ENCODE assay signal across 8 cellular contexts in genomic region chr18:96767-97131, GRCh38. TPM values are rescaled to one million over a fixed set of nuclear protein-coding genes. Genes with fewer than 3 reads are reported as not detected.
DNase-seq lines count a peak whose midpoint lies in the region; ATAC-seq and TF ChIP-seq lines count a peak whose summit lies in the region.
"Not testable (repeated sequence)": the region's sequence is repeated elsewhere in the genome, so short reads cannot be mapped to it uniquely, and the experiment has no call there.
"Had no signal": no experiment of that assay in that cellular context is flagged by ENCODE, and none has a peak within 500 bp of the region (broad histone marks: within the 10 kb centered on the region; RNA-seq: fewer than 3 reads in every experiment).

No MANE protein-coding gene starts in this region.

- not testable (repeated sequence) for H3K14ac ChIP-seq in H9 (ENCODE audit: insufficient read depth, low read length)

- not testable (repeated sequence) for H2AFZ ChIP-seq in H9 (ENCODE audit: low read length)

- not testable (repeated sequence) for H3K23ac ChIP-seq in H9 (ENCODE audit: insufficient read length, low read depth, low read length)

- H3K23me2 ChIP-seq in H9 (ENCODE audit: insufficient read length, low read depth, low read length, poor library complexity, severe bottlenecking) = not testable (repeated sequence)

- H3K4ac ChIP-seq in H9 (ENCODE audit: low read depth, low read length) = not testable (repeated sequence)

- H3K18ac ChIP-seq in H9 (ENCODE audit: insufficient read length, low read depth, low read length) = not testable (repeated sequence)

- H2BK120ac ChIP-seq in H9 (ENCODE audit: low read depth, low read length, poor library complexity, severe bottlenecking) = not testable (repeated sequence)

- not testable (repeated sequence) for H3K27ac ChIP-seq in H9 (ENCODE audit: insufficient read length, low read depth, low read length)

- H4K5ac ChIP-seq in H9 (ENCODE audit: insufficient read length, low read depth, low read length) = not testable (repeated sequence)

- peaks cover 12% of the 10 kb centered on the region for H3K9me3 ChIP-seq in H9 (ENCODE audit: control insufficient read depth, low read depth, low read length)

- H3K9ac ChIP-seq in H9 (ENCODE audit: extremely low read depth, insufficient read length, low read length) = not testable (repeated sequence)

- not testable (repeated sequence) for H4K8ac ChIP-seq in H9 (replicated peaks; ENCODE audit: insufficient read length, low read depth, low read length)

- H2AK5ac ChIP-seq in H9 (ENCODE audit: insufficient read length, low read length) = not testable (repeated sequence)

- not testable (repeated sequence) for H3K27me3 Mint-ChIP-seq in H9 (ENCODE audit: low read depth); memory B cell; progenitor cell of endocrine pancreas; type B pancreatic cell
- peaks cover 0 to 21% of the 10 kb centered on the region in 2 donors for H3K27me3 Mint-ChIP-seq in effector memory CD8-positive, alpha-beta T cell

- not testable (repeated sequence) for H3K79me2 ChIP-seq in H9 (ENCODE audit: insufficient read depth, low read length)

- not testable (repeated sequence) for H2BK5ac ChIP-seq in H9 (ENCODE audit: insufficient read length, low read length)

- H4K91ac ChIP-seq in H9 (ENCODE audit: insufficient read length, low read depth, low read length) = not testable (repeated sequence)

- H2BK15ac ChIP-seq in H9 (ENCODE audit: low read depth, low read length) = not testable (repeated sequence)

- H3K4me2 ChIP-seq in H9 (ENCODE audit: insufficient read depth, insufficient read length, low read length) = not testable (repeated sequence)

- H3K9me3 Mint-ChIP-seq in H9 (peaks cover 67 to 81% of the 10 kb centered on the region in 2 experiments), progenitor cell of endocrine pancreas (ENCODE audit: low read depth) (peaks cover 27% of the 10 kb centered on the region)
- H3K9me3 Mint-ChIP-seq in activated naive CD4-positive, alpha-beta T cell treated with anti-CD3 and anti-CD28 coated beads, Interleukin-2, amount 50 U/mL, for 72 hours; effector memory CD8-positive, alpha-beta T cell; memory B cell; type B pancreatic cell: not testable (repeated sequence)

- WGBS in H9 (ENCODE audit: extremely low coverage, insufficient read length, low lambda C conversion rate) = no CpG with 5 or more reads among the region's 20 CpGs

- not testable (repeated sequence) for H3K56ac ChIP-seq in H9 (ENCODE audit: insufficient read length, low read depth, low read length)

- TF ChIP-seq CTCF in H9 (conservative IDR thresholded peaks at IDR 0.05) (peak; percentile 42), progenitor cell of endocrine pancreas (IDR thresholded peaks at IDR 0.05; ENCODE audit: unreplicated experiment) (peak; percentile 5), type B pancreatic cell (conservative IDR thresholded peaks at IDR 0.05) (peak; percentile 49)

- H3K27ac Mint-ChIP-seq in H9; activated naive CD4-positive, alpha-beta T cell treated with anti-CD3 and anti-CD28 coated beads, Interleukin-2, amount 50 U/mL, for 72 hours; effector memory CD8-positive, alpha-beta T cell; memory B cell; progenitor cell of endocrine pancreas; type B pancreatic cell: not testable (repeated sequence)

- not testable (repeated sequence) for H4K20me1 ChIP-seq in H9 (ENCODE audit: control insufficient read depth, insufficient read depth, insufficient read length)

- not testable (repeated sequence) for H3K4me1 ChIP-seq in H9 (ENCODE audit: insufficient read depth, low read length)

- H3K79me1 ChIP-seq in H9 (ENCODE audit: insufficient read depth, low read depth, low read length, poor library complexity, severe bottlenecking) = not testable (repeated sequence)

- not testable (repeated sequence) for DNase-seq in H9; progenitor cell of endocrine pancreas (ENCODE audit: low spot score, unreplicated experiment); type B pancreatic cell (ENCODE audit: extremely low spot score, unreplicated experiment)
- DNase-seq in activated CD4-positive, CD25-positive, alpha-beta regulatory T cell treated with anti-CD3 and anti-CD28 coated beads, Interleukin-2, amount 50 U/mL, for 72 hours = peak; percentile 51
- peak; percentile 57 to 85 for DNase-seq in activated naive CD4-positive, alpha-beta T cell treated with anti-CD3 and anti-CD28 coated beads, Interleukin-2, amount 50 U/mL, for 72 hours (ENCODE audit: low spot score in 2 of 2)
- peak in 2 of 3 experiments; percentile 14 to 51 for DNase-seq in effector memory CD8-positive, alpha-beta T cell
- peak; percentile 60 to 73 for DNase-seq in memory B cell (ENCODE audit: low spot score in 2 of 2)

- not testable (repeated sequence) for H2BK12ac ChIP-seq in H9 (ENCODE audit: insufficient read length, low read depth, low read length)

- H2BK20ac ChIP-seq in H9 (ENCODE audit: low read depth, low read length, poor library complexity, severe bottlenecking) = not testable (repeated sequence)

- peaks cover 12 to 15% (median 12%) of the 10 kb centered on the region in 3 experiments for H3K36me3 Mint-ChIP-seq in H9 (ENCODE audit: insufficient read depth in 1 of 3, low read depth in 3 of 3)
- not testable (repeated sequence) for H3K36me3 Mint-ChIP-seq in activated naive CD4-positive, alpha-beta T cell treated with anti-CD3 and anti-CD28 coated beads, Interleukin-2, amount 50 U/mL, for 72 hours; memory B cell; progenitor cell of endocrine pancreas (ENCODE audit: insufficient read depth); type B pancreatic cell
- H3K36me3 Mint-ChIP-seq in effector memory CD8-positive, alpha-beta T cell (ENCODE audit: insufficient read depth) = peaks cover 19% of the 10 kb centered on the region

- not testable (repeated sequence) for H3K4me3 Mint-ChIP-seq in H9; effector memory CD8-positive, alpha-beta T cell; memory B cell; progenitor cell of endocrine pancreas (ENCODE audit: low read depth); type B pancreatic cell

- not testable (repeated sequence) for ATAC-seq in activated naive CD4-positive, alpha-beta T cell treated with anti-CD3 and anti-CD28 coated beads, Interleukin-2, amount 50 U/mL, for 72 hours; effector memory CD8-positive, alpha-beta T cell (replicated peaks); memory B cell (ENCODE audit: low read depth)

- H3K4me1 Mint-ChIP-seq in H9; effector memory CD8-positive, alpha-beta T cell (ENCODE audit: low read depth in 2 of 2); memory B cell; progenitor cell of endocrine pancreas (ENCODE audit: low read depth); type B pancreatic cell (ENCODE audit: unreplicated experiment): not testable (repeated sequence)

- not testable (repeated sequence) for H3T11ph ChIP-seq in H9 (ENCODE audit: low read length)

- not testable (repeated sequence) for H3K27me3 ChIP-seq in H9 (ENCODE audit: insufficient read depth, low read length)

RNA-seq across cellular contexts. Expression of gene TUBB8B, which starts 47.3 kb away (rescaled TPM):
- total RNA-seq in H9 (2021) (0.72 and 1.0 TPM in 2 replicates), progenitor cell of endocrine pancreas (0.64 and 0.93 TPM in 2 replicates), type B pancreatic cell (ENCODE audit: low replicate concordance) (0.36 TPM in 1 of 2 replicates, not detected in the other)
- not detected for total RNA-seq in activated naive CD4-positive, alpha-beta T cell treated with anti-CD3 and anti-CD28 coated beads, Interleukin-2, amount 50 U/mL, for 72 hours
- total RNA-seq: Daoy had no signal
